In genomic region chr2:74381751-74382150, GRCh38 we compare ENCODE assay signal across 1 cellular context.
TF ChIP-seq lines count a peak whose summit lies in the region.

No MANE protein-coding gene starts in this region.

TF ChIP-seq in IMR-90, 13 proteins besides CTCF, POLR2A, EP300 and RAD21:
- TF ChIP-seq CHD1 (IDR thresholded peaks at IDR 0.05; ENCODE audit: low read depth, low read length) = no peak
- TF ChIP-seq SMC3 (IDR thresholded peaks at IDR 0.05; ENCODE audit: low read depth, low read length) = no peak
- TF ChIP-seq CEBPB (IDR thresholded peaks at IDR 0.05; ENCODE audit: low read depth, low read length) = no peak
- TF ChIP-seq FOS (IDR thresholded peaks at IDR 0.05; ENCODE audit: low read depth, low read length) = no peak
- no peak for TF ChIP-seq USF2 (IDR thresholded peaks at IDR 0.05; ENCODE audit: low read depth, low read length)
- no peak for TF ChIP-seq MXI1 (IDR thresholded peaks at IDR 0.05; ENCODE audit: borderline replicate concordance, low read depth, low read length)
- no peak for TF ChIP-seq RCOR1 (IDR thresholded peaks at IDR 0.05; ENCODE audit: insufficient replicate concordance, low read length)
- no peak for TF ChIP-seq RFX5 (IDR thresholded peaks at IDR 0.05; ENCODE audit: low read depth, low read length)
- no peak for TF ChIP-seq ELK1 (IDR thresholded peaks at IDR 0.05; ENCODE audit: borderline replicate concordance, low read depth, low read length)
- no peak for TF ChIP-seq MAZ (IDR thresholded peaks at IDR 0.05; ENCODE audit: borderline replicate concordance, low read depth, low read length)
- no peak for TF ChIP-seq MAFK (IDR thresholded peaks at IDR 0.05; ENCODE audit: low read depth, low read length)
- TF ChIP-seq NFE2L2 (IDR thresholded peaks at IDR 0.05; ENCODE audit: low read depth, low read length) = no peak
- no peak for TF ChIP-seq BHLHE40 (IDR thresholded peaks at IDR 0.05; ENCODE audit: low read depth, low read length)
